Comparison of ENCODE assay signal across 8 cellular contexts in genomic region chr17:50719144-50719923, GRCh38. TPM values are rescaled to one million over a fixed set of nuclear protein-coding genes. Genes with fewer than 3 reads are reported as not detected.
DNase-seq lines count a peak whose midpoint lies in the region; ATAC-seq and TF ChIP-seq lines count a peak whose summit lies in the region.

A gene with protein sequence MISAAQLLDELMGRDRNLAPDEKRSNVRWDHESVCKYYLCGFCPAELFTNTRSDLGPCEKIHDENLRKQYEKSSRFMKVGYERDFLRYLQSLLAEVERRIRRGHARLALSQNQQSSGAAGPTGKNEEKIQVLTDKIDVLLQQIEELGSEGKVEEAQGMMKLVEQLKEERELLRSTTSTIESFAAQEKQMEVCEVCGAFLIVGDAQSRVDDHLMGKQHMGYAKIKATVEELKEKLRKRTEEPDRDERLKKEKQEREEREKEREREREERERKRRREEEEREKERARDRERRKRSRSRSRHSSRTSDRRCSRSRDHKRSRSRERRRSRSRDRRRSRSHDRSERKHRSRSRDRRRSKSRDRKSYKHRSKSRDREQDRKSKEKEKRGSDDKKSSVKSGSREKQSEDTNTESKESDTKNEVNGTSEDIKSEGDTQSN (plus strand): TSS chr17:50719603. CDS start chr17:50719733, 130 bp downstream.

- peaks cover 47% of the 10 kb centered on the region for H4K20me1 ChIP-seq in PC-3 (ENCODE audit: low read length)

- H2AFZ ChIP-seq in PC-3 (ENCODE audit: low read length): peak within 1 kb of the TSS; percentile 84

- H3K4me1 ChIP-seq in PC-3 (ENCODE audit: insufficient read depth, low read length) (peaks cover 25% of the 10 kb centered on the region), mucosa of stomach (ENCODE audit: control insufficient read depth, insufficient read depth, low read length) (peaks cover 20% of the 10 kb centered on the region)

- POLR2A ChIA-PET in PC-3 (lab: Charles Lee; ENCODE audit: unreplicated experiment): interaction anchor here (0.6 to 1.0 kb wide), 4 partner anchors 11 to 160 kb away, joined by 3 to 8 read pairs (median 3); no protein-coding TSS in a partner anchor

- ATAC-seq in GM21717 (IDR thresholded peaks at IDR 0.05; ENCODE audit: unreplicated experiment) (peak; percentile 85), PC-3 (peak; percentile 92)

- H3K9me3 ChIP-seq in PC-3 (ENCODE audit: low read length) (no peaks in the 10 kb centered on the region), mucosa of stomach (ENCODE audit: control insufficient read depth, low read length) (no peaks in the 10 kb centered on the region)

- no peaks in the 10 kb centered on the region for H3K9me2 ChIP-seq in PC-3 (replicated peaks; ENCODE audit: low read length)

- no peaks in the 10 kb centered on the region for H3F3A ChIP-seq in PC-3 (ENCODE audit: low read length, unreplicated experiment)

- H3K36me3 ChIP-seq in PC-3 (ENCODE audit: low read depth, low read length): peaks cover 4% of the 10 kb centered on the region; the same call in 1 of the 2 replicates
- no peaks in the 10 kb centered on the region for H3K36me3 ChIP-seq in mucosa of stomach (ENCODE audit: control insufficient read depth, insufficient read depth, low read length)

- DNase-seq in DMS153 (lab: John Stamatoyannopoulos, UW): peak; percentile 89
- DNase-seq in Jurkat, Clone E6-1 (ENCODE audit: low read depth, low spot score): peak; percentile 90
- DNase-seq in PC-3: peak; percentile 98
- peak; percentile 95 for DNase-seq in activated T-cell treated with anti-CD3 and anti-CD28 coated beads for 48 hours (ENCODE audit: low read depth)
- no peak for DNase-seq in epithelial cell of proximal tubule (ENCODE audit: low read depth)
- DNase-seq in stimulated activated CD8-positive, alpha-beta memory T cell treated with anti-CD3 and anti-CD28 coated beads, Interleukin-4, amount 100 ng/mL, for 48 hours: peak; percentile 94

- H3K27ac ChIP-seq in PC-3 (ENCODE audit: low read length): peak within 1 kb of the TSS; percentile 84

- H3K79me2 ChIP-seq in PC-3 (ENCODE audit: low read length): peaks cover 55% of the 10 kb centered on the region

- TF ChIP-seq CTCF in PC-3 (conservative IDR thresholded peaks at IDR 0.05; ENCODE audit: low read depth, low read length): no peak
- no peak for TF ChIP-seq CTCF in epithelial cell of proximal tubule (conservative IDR thresholded peaks at IDR 0.05; ENCODE audit: low read depth, low read length)

- H3K27me3 ChIP-seq in PC-3 (ENCODE audit: low read length) (no peaks in the 10 kb centered on the region), mucosa of stomach (ENCODE audit: control insufficient read depth, insufficient read depth, low read length) (no peaks in the 10 kb centered on the region)

- intact Hi-C loops in PC-3 (cut with micrococcal nuclease): loop anchor here (1.0 kb wide), 1 partner anchor 11 kb away; no protein-coding TSS in a partner anchor

- H3K9ac ChIP-seq in PC-3 (ENCODE audit: low read length) (peak within 1 kb of the TSS; percentile 97), mucosa of stomach (ENCODE audit: low read length) (peak within 1 kb of the TSS; percentile 98)

- peak within 1 kb of the TSS; percentile 72 for H3K4me3 ChIP-seq in Jurkat, Clone E6-1 (ENCODE audit: low read length)
- H3K4me3 ChIP-seq in PC-3 (ENCODE audit: low read length): peak within 1 kb of the TSS; percentile 91
- H3K4me3 ChIP-seq in epithelial cell of proximal tubule (ENCODE audit: low read depth, low read length): peak within 1 kb of the TSS; percentile 95
- peak within 1 kb of the TSS; percentile 89 for H3K4me3 ChIP-seq in mucosa of stomach (ENCODE audit: low read length)

- CTCF ChIA-PET in PC-3 (lab: Charles Lee): no interaction called here

- BruUV-seq in PC-3 (replicated peaks; lab: Mats Ljungman, UMichigan): TSS peak; percentile 99

- peak within 1 kb of the TSS; percentile 91 for H3K4me2 ChIP-seq in PC-3 (ENCODE audit: low read length)

RNA-seq across cellular contexts. Expression of the gene that starts here (rescaled TPM):
- polyA plus RNA-seq in Jurkat, Clone E6-1 (2012; ENCODE audit: insufficient read depth, insufficient read length): 241 TPM
- total RNA-seq in PC-3 (2014; rRNA removed) (43.0 and 54.3 TPM in 2 replicates), epithelial cell of proximal tubule (25.8 and 54.1 TPM in 2 replicates)
